ENCODE assay signal across 8 cellular contexts in the genomic region with DNA sequence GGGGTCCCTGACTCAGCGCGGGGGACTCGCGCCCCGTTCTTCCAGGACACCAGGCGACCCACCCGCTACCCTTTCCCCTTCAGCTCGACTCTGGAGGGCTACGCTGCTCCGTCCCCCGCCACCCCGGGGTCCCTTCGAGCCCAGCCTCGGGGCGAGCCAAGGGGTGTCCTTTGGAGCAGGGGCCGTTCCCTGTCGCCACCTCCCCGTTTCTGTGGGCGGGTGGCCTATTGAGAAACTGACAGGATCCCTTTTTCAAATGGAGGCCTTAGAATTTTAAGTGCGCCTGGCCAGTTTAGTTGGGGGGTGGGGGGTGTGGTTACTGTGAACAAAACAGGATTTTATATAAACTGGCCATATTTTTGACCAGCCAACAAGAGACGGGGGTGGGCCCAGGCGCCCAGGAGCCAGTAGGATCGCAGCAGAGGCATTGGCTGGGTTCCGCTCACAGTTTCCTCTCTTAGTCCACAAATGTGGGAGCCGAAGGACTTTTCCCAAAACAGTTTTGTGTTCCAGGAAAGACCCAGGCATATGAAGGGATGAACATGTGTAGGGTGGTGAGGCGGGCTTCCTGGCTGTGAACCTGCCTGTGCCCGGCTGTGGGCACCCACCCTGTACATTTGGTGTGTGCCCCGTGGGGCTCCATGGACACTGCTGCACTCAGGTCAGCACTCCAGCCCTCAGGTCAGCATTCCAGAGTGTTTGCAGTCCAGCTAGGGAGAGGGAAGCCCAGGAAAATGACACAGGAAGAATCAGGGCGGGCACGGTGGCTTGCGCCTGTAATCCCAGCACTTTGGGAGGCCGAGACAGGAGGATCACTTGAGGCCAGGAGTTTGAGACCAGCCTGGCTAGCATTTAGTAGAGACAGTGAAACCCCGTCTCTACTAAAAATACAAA. TPM values are rescaled to one million over a fixed set of nuclear protein-coding genes. Genes with fewer than 3 reads are reported as not detected.
DNase-seq lines count a peak whose midpoint lies in the region; TF ChIP-seq lines count a peak whose summit lies in the region.

No MANE protein-coding gene starts in this region.

- no peaks in the 10 kb centered on the region for H3K36me3 ChIP-seq in brain microvascular endothelial cell (replicated peaks)

- peaks cover 14% of the 10 kb centered on the region for H3K4me1 Mint-ChIP-seq in activated naive CD4-positive, alpha-beta T cell treated with anti-CD3 and anti-CD28 coated beads for 36 hours (ENCODE audit: low read depth)

- TF ChIP-seq RAD21 in Ishikawa (IDR thresholded peaks at IDR 0.05; ENCODE audit: low read depth): no peak

- no peaks in the 10 kb centered on the region for H3K27me3 ChIP-seq in brain microvascular endothelial cell (replicated peaks)

- POLR2A ChIA-PET in GM10248 (lab: Yijun Ruan, JAX): interaction anchor here (0.7 kb wide), 1 partner anchor 888 kb away, joined by 4 read pairs; no protein-coding TSS in a partner anchor

- in situ Hi-C loops in brain microvascular endothelial cell (cut with HindIII; ENCODE audit: low pct_ligation_motif_present, low sequenced_read_pairs): no loop called here

- peak overlapping the region; percentile 86 for H3K4me3 ChIP-seq in AG10803 (ENCODE audit: low read length)
- H3K4me3 ChIP-seq in brain microvascular endothelial cell (ENCODE audit: low read depth, low read length): peak overlapping the region; percentile 61
- H3K4me3 ChIP-seq in skin epidermis: peak overlapping the region; percentile 42 to 65 (median 62)

- H3K4me3 Mint-ChIP-seq in activated naive CD4-positive, alpha-beta T cell treated with anti-CD3 and anti-CD28 coated beads for 36 hours: no peak overlapping the region

- DNase-seq in AG10803 (ENCODE audit: low read depth) (peak; percentile 91), brain microvascular endothelial cell (peak; percentile 86), islet precursor cell (peak; percentile 78), SIG-M5 (lab: John Stamatoyannopoulos, UW) (no peak), GM10248 (ENCODE audit: extremely low spot score) (no peak)
- DNase-seq in activated naive CD4-positive, alpha-beta T cell treated with anti-CD3 and anti-CD28 coated beads for 36 hours: no peak

- intact Hi-C loops in activated naive CD4-positive, alpha-beta T cell treated with anti-CD3 and anti-CD28 coated beads for 36 hours (cut with micrococcal nuclease): loop anchor here (1.0 kb wide), 1 partner anchor 61 kb away; no protein-coding TSS in a partner anchor

- H3K27ac ChIP-seq in brain microvascular endothelial cell: peak overlapping the region; percentile 35
- peak overlapping the region; percentile 57 to 97 (median 89) for H3K27ac ChIP-seq in skin epidermis

- no peak for TF ChIP-seq EP300 in Ishikawa (IDR thresholded peaks at IDR 0.05; ENCODE audit: borderline replicate concordance)

- no peak overlapping the region for H3K27ac Mint-ChIP-seq in activated naive CD4-positive, alpha-beta T cell treated with anti-CD3 and anti-CD28 coated beads for 36 hours

- CTCF ChIA-PET in activated naive CD4-positive, alpha-beta T cell treated with anti-CD3 and anti-CD28 coated beads for 36 hours (lab: Charles Lee): interaction anchor here (0.7 kb wide), 1 partner anchor 44 kb away, joined by 6 read pairs; no protein-coding TSS in a partner anchor
- CTCF ChIA-PET in GM10248 (lab: Yijun Ruan, JAX): no interaction called here

- no peaks in the 10 kb centered on the region for H3K9me3 Mint-ChIP-seq in activated naive CD4-positive, alpha-beta T cell treated with anti-CD3 and anti-CD28 coated beads for 36 hours

- TF ChIP-seq CTCF in AG10803 (conservative IDR thresholded peaks at IDR 0.05; ENCODE audit: low read length) (no peak), brain microvascular endothelial cell (IDR thresholded peaks at IDR 0.05; ENCODE audit: low read depth, low read length, missing control alignments) (no peak), GM10248 (IDR thresholded peaks at IDR 0.05; ENCODE audit: control extremely low read depth, extremely low read depth, low read depth, missing control alignments) (no peak)

- H3K36me3 Mint-ChIP-seq in activated naive CD4-positive, alpha-beta T cell treated with anti-CD3 and anti-CD28 coated beads for 36 hours (ENCODE audit: low read depth): no peaks in the 10 kb centered on the region

- H3K27me3 Mint-ChIP-seq in activated naive CD4-positive, alpha-beta T cell treated with anti-CD3 and anti-CD28 coated beads for 36 hours (ENCODE audit: low read depth): peaks cover 8% of the 10 kb centered on the region

TF ChIP-seq in Ishikawa, 13 proteins besides CTCF, POLR2A, EP300 and RAD21:
- TF ChIP-seq FOXM1 (IDR thresholded peaks at IDR 0.05; ENCODE audit: borderline replicate concordance, low read depth) (no peak), ZBTB7A (IDR thresholded peaks at IDR 0.05; ENCODE audit: low read depth) (peak; percentile 62; the same call in 1 of the 2 replicates)
- TF ChIP-seq, protein P1, sequence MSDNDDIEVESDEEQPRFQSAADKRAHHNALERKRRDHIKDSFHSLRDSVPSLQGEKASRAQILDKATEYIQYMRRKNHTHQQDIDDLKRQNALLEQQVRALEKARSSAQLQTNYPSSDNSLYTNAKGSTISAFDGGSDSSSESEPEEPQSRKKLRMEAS (IDR thresholded peaks at IDR 0.05): peak; percentile 14; the same call in 1 of the 2 replicates

RNA-seq across cellular contexts. Expression of a gene that starts 0.7 kb away (rescaled TPM):
- under 1 TPM; 0.35 to 0.43 TPM for total RNA-seq in activated naive CD4-positive, alpha-beta T cell treated with anti-CD3 and anti-CD28 coated beads for 36 hours

RNA-seq across cellular contexts. Expression of a gene that starts 22.9 kb away (rescaled TPM):
- not detected for total RNA-seq in activated naive CD4-positive, alpha-beta T cell treated with anti-CD3 and anti-CD28 coated beads for 36 hours

RNA-seq across cellular contexts. Expression of a gene that starts 53.8 kb away (rescaled TPM):
- total RNA-seq in activated naive CD4-positive, alpha-beta T cell treated with anti-CD3 and anti-CD28 coated beads for 36 hours: 10 to 100 TPM; 59.9 to 65.4 TPM

Comparison
In these comparisons a context has a peak if more than half of its experiments do, and no peak if none do; other contexts are left out.
1. DNase-seq: peak in AG10803 (single experiment), brain microvascular endothelial cell (single experiment) and islet precursor cell (single experiment); none in activated naive CD4-positive, alpha-beta T cell treated with anti-CD3 and anti-CD28 coated beads for 36 hours (single experiment), SIG-M5 (single experiment) and GM10248 (single experiment).
2. Peak in every context shown above with its lines, with median percentiles within 50 percentile points of each other: H3K4me3 ChIP-seq.